Comparison of ENCODE assay signal across 17 cellular contexts in genomic region chr10:55024718-55025117, GRCh38.
DNase-seq lines count a peak whose midpoint lies in the region; ATAC-seq, FAIRE-seq and TF ChIP-seq lines count a peak whose summit lies in the region.
"Had no signal": no experiment of that assay in that cellular context is flagged by ENCODE, and none has a peak within 500 bp of the region (broad histone marks: within the 10 kb centered on the region; RNA-seq: fewer than 3 reads in every experiment).

No MANE protein-coding gene starts in this region.

- H3K9me1 ChIP-seq in K562 (ENCODE audit: control insufficient read depth, insufficient read depth, low read length): no peaks in the 10 kb centered on the region

- 0% methylated on average over 1 of the region's 1 CpG for WGBS in K562 (ENCODE audit: insufficient coverage, low coverage, missing lambda C conversion rate)

- H3K4me3 ChIP-seq in K562: no peak overlapping the region

- no peak overlapping the region for H3K27ac ChIP-seq in K562 (ENCODE audit: extremely low read depth, low read depth, low read length)

- H3K27me3 ChIP-seq in K562 (ENCODE audit: control insufficient read depth in 2 of 2, insufficient read depth in 2 of 2, low read length in 2 of 2): no peaks in the 10 kb centered on the region

- H3K27me3 Mint-ChIP-seq in stimulated activated naive B cell treated with anti-CD40 and anti-IgM and Interleukin-4, amounts not matched to agents 10 μg/mL and 1 μg/mL and 100 μg/mL, for 72 hours: no peaks in the 10 kb centered on the region
- H3K27me3 Mint-ChIP-seq: activated CD8-positive, alpha-beta T cell treated with anti-CD3 and anti-CD28 coated beads for 36 hours; activated T-helper 17 cell treated with anti-CD3 and anti-CD28 coated beads, Interleukin-2, amount 50 U/mL, for 72 hours; IgD-negative memory B cell had no signal

- no peaks in the 10 kb centered on the region for H3K9me3 Mint-ChIP-seq in stimulated activated naive B cell treated with anti-CD40 and anti-IgM and Interleukin-4, amounts not matched to agents 10 μg/mL and 1 μg/mL and 100 μg/mL, for 72 hours

- H3K36me3 Mint-ChIP-seq in stimulated activated naive B cell treated with anti-CD40 and anti-IgM and Interleukin-4, amounts not matched to agents 10 μg/mL and 1 μg/mL and 100 μg/mL, for 72 hours: no peaks in the 10 kb centered on the region
- H3K36me3 Mint-ChIP-seq: IgD-negative memory B cell had no signal

- H3K9me3 ChIP-seq in K562 (replicated peaks; ENCODE audit: control insufficient read depth, insufficient read depth, low read depth, low read length): no peaks in the 10 kb centered on the region

- no peak overlapping the region for H3K4me3 Mint-ChIP-seq in stimulated activated naive B cell treated with anti-CD40 and anti-IgM and Interleukin-4, amounts not matched to agents 10 μg/mL and 1 μg/mL and 100 μg/mL, for 72 hours
- H3K4me3 Mint-ChIP-seq: activated CD8-positive, alpha-beta T cell treated with anti-CD3 and anti-CD28 coated beads for 36 hours; activated T-helper 17 cell treated with anti-CD3 and anti-CD28 coated beads, Interleukin-2, amount 50 U/mL, for 72 hours; IgD-negative memory B cell had no signal

- no peak overlapping the region for H3K4me2 ChIP-seq in K562 (ENCODE audit: insufficient read depth, low read length)

- no peak for TF ChIP-seq EP300 in K562 (IDR thresholded peaks at IDR 0.05; ENCODE audit: low read length)

- no peak for ATAC-seq in K562
- no peak for ATAC-seq in stimulated activated naive B cell treated with anti-CD40 and anti-IgM and Interleukin-4, amounts not matched to agents 10 μg/mL and 1 μg/mL and 100 μg/mL, for 72 hours (replicated peaks)
- ATAC-seq: activated CD8-positive, alpha-beta T cell treated with anti-CD3 and anti-CD28 coated beads for 36 hours; activated T-helper 17 cell treated with anti-CD3 and anti-CD28 coated beads, Interleukin-2, amount 50 U/mL, for 72 hours had no signal

- H2AFZ ChIP-seq in K562 (ENCODE audit: low read depth, low read length): no peak overlapping the region

- no peak for FAIRE-seq in K562 (lab: Jason Lieb, UNC)

- no peak for TF ChIP-seq CTCF in K562 (IDR thresholded peaks at IDR 0.05 in 2 of 3, conservative IDR thresholded peaks at IDR 0.05 in 1 of 3; ENCODE audit: insufficient read depth in 2 of 3, low read depth in 1 of 3, low read length in 3 of 3)

- H4K20me1 ChIP-seq in K562 (replicated peaks; ENCODE audit: control insufficient read depth, insufficient read depth, low read length): no peaks in the 10 kb centered on the region

- TF ChIP-seq RAD21 in K562 (CRISPR knock-in tag; conservative IDR thresholded peaks at IDR 0.05 in 1 of 2, IDR thresholded peaks at IDR 0.05 in 1 of 2): no peak

- intact Hi-C loops in K562 (cut with micrococcal nuclease): no loop called here

- POLR2A ChIA-PET in K562 (lab: Yijun Ruan, JAX): no interaction called here

- H3K27ac Mint-ChIP-seq in stimulated activated naive B cell treated with anti-CD40 and anti-IgM and Interleukin-4, amounts not matched to agents 10 μg/mL and 1 μg/mL and 100 μg/mL, for 72 hours: no peak overlapping the region
- H3K27ac Mint-ChIP-seq: activated CD8-positive, alpha-beta T cell treated with anti-CD3 and anti-CD28 coated beads for 36 hours; activated T-helper 17 cell treated with anti-CD3 and anti-CD28 coated beads, Interleukin-2, amount 50 U/mL, for 72 hours; IgD-negative memory B cell had no signal

- H3K9ac ChIP-seq in K562 (ENCODE audit: insufficient read depth in 1 of 2, low read depth in 2 of 2, low read length in 2 of 2): no peak overlapping the region

- DNase-seq in NCI-H1417 (lab: John Stamatoyannopoulos, UW) (peak in 2 of 3 experiments; percentile 8 to 57), NCI-H1417 treated with DMSO at 0.1 percent for 48 hours (lab: John Stamatoyannopoulos, UW) (no peak), NCI-H748 (lab: John Stamatoyannopoulos, UW; ENCODE audit: unreplicated experiment) (peak; percentile 68), K562 (ENCODE audit: extremely low read depth in 1 of 4, low spot score in 3 of 4) (no peak), putamen (ENCODE audit: low spot score) (peak; percentile 7), NCI-H446 treated with DMSO at 0.1 percent for 48 hours (lab: John Stamatoyannopoulos, UW) (no peak), ACHN (no peak)
- no peak for DNase-seq in stimulated activated naive B cell treated with anti-CD40 and anti-IgM and Interleukin-4, amounts not matched to agents 10 μg/mL and 1 μg/mL and 100 μg/mL, for 72 hours
- DNase-seq: 8988T; activated CD8-positive, alpha-beta T cell treated with anti-CD3 and anti-CD28 coated beads for 36 hours; aorta; foreskin fibroblast; HCEC 1CT; mesendoderm; NCI-H2171 treated with DMSO at 0.1 percent for 48 hours had no signal

- no peaks in the 10 kb centered on the region for H3K4me1 Mint-ChIP-seq in stimulated activated naive B cell treated with anti-CD40 and anti-IgM and Interleukin-4, amounts not matched to agents 10 μg/mL and 1 μg/mL and 100 μg/mL, for 72 hours
- H3K4me1 Mint-ChIP-seq: activated T-helper 17 cell treated with anti-CD3 and anti-CD28 coated beads, Interleukin-2, amount 50 U/mL, for 72 hours; IgD-negative memory B cell had no signal

- H3K36me3 ChIP-seq in K562 (ENCODE audit: control insufficient read depth, insufficient read depth, low read length): no peaks in the 10 kb centered on the region

- in situ Hi-C loops in K562 (cut with MboI): no loop called here
- in situ Hi-C loops in ACHN (cut with HindIII; ENCODE audit: low pct_ligation_motif_present, low pct_unique_long_range_greater_than_20kb, low sequenced_read_pairs): no loop called here

- no peaks in the 10 kb centered on the region for H3K79me2 ChIP-seq in K562 (ENCODE audit: control insufficient read depth, insufficient read depth, low read length)

- no peaks in the 10 kb centered on the region for H3K4me1 ChIP-seq in K562 (replicated peaks in 1 of 2; ENCODE audit: control insufficient read depth in 2 of 2, insufficient read depth in 2 of 2, low read length in 2 of 2)

- no TSS peak for BruUV-seq in K562 (replicated peaks; lab: Mats Ljungman, UMichigan)

- CTCF ChIA-PET in K562 (lab: Yijun Ruan, JAX; ENCODE audit: low intra/inter-chr PET ratio): no interaction called here

- TF ChIP-seq POLR2A in K562 (conservative IDR thresholded peaks at IDR 0.05): no peak

TF ChIP-seq in K562, 482 proteins besides CTCF, POLR2A, EP300 and RAD21:
- peak; percentile 40; the same call in 1 of the 2 replicates for TF ChIP-seq NFIX (CRISPR knock-in tag; IDR thresholded peaks at IDR 0.05; ENCODE audit: low read depth)
- no peak for TF ChIP-seq MLLT1 (IDR thresholded peaks at IDR 0.05)
- TF ChIP-seq NFIC (IDR thresholded peaks at IDR 0.05): peak; percentile 46; the same call in 1 of the 2 replicates
- TF ChIP-seq TGIF2 (CRISPR knock-in tag; IDR thresholded peaks at IDR 0.05): no peak

Comparison
In these comparisons a context has a peak if more than half of its experiments do, and no peak if none do; other contexts are left out.
1. DNase-seq: peak in NCI-H1417 (2 of 3), NCI-H748 (single experiment) and putamen (single experiment); none in NCI-H1417 treated with DMSO at 0.1 percent for 48 hours (single experiment), K562 (0 of 4), NCI-H446 treated with DMSO at 0.1 percent for 48 hours (single experiment), ACHN (single experiment) and stimulated activated naive B cell treated with anti-CD40 and anti-IgM and Interleukin-4, amounts not matched to agents 10 μg/mL and 1 μg/mL and 100 μg/mL, for 72 hours (single experiment).